ENCODE assay signal across 8 cellular contexts in the genomic region with DNA sequence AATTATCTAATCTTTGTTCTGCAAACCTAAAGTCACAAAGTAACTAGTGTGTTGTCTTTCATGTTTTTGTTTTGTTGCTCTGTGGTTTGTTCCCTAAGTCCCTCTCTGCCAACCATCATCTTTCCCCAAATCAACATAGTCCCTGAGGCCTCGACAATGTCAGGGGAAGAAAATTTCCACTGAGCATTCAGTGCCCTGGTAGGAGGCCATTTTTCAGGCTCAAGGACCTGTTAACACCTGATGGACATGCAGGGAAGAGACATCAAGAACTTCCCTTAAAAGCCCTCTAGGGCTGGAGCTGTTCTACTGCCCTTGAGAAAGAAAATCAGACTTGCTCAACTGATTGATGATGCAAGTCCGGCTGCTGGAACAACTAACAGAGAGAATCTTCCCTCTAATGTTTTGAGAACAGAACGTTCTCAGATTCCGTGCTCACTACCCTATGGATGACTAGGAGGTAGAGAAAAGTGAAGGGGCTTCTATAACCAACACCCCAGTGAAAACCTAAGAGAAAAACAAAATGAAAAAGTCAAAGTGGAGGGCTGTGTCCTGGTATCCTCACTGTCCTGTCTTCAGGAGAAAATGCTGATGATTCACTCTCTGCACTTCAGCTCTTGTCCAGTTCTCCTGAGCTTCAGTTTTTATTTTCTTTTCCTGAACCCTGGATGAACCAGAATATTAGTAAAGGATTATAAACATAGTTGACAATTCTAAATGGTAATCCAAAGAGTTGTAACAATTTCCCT.
DNase-seq lines count a peak whose midpoint lies in the region; ATAC-seq, FAIRE-seq and TF ChIP-seq lines count a peak whose summit lies in the region.

No MANE protein-coding gene starts in this region.

- H3K27me3 ChIP-seq in bronchial epithelial cell (ENCODE audit: control insufficient read depth, insufficient read depth, low read length) (no peaks in the 10 kb centered on the region), mesenchymal stem cell (ENCODE audit: control insufficient read depth in 1 of 2, insufficient read depth in 1 of 2, low read length in 2 of 2) (no peaks in the 10 kb centered on the region), upper lobe of left lung (no peaks in the 10 kb centered on the region)

- POLR2A ChIA-PET in activated CD8-positive, alpha-beta T cell treated with anti-CD3 and anti-CD28 coated beads for 36 hours (lab: Charles Lee), result interaction anchor here (1.0 to 1.2 kb wide), 2 partner anchors 22 to 33 kb away, joined by 3 read pairs; no protein-coding TSS in a partner anchor
- POLR2A ChIA-PET in activated CD8-positive, alpha-beta T cell treated with anti-CD3 and anti-CD28 coated beads, Interleukin-2, amount 10 ng/mL, durations not matched to agents 7 days and 5 days (lab: Charles Lee), result no interaction called here

- no peak overlapping the region for H2AK5ac ChIP-seq in mesenchymal stem cell (ENCODE audit: low read length, severe bottlenecking)

- H2BK120ac ChIP-seq in mesenchymal stem cell (ENCODE audit: low read depth, low read length), result no peak overlapping the region

- TF ChIP-seq POLR2A in upper lobe of left lung (IDR thresholded peaks at IDR 0.05), result peak in 2 of 4 donors; percentile 7 to 28

- no peaks in the 10 kb centered on the region for H3K36me3 ChIP-seq in bronchial epithelial cell (ENCODE audit: control insufficient read depth, insufficient read depth, low read length)
- peaks cover 0 to 5% of the 10 kb centered on the region in 2 experiments for H3K36me3 ChIP-seq in mesenchymal stem cell (ENCODE audit: control insufficient read depth in 1 of 2, insufficient read depth in 2 of 2, low read depth in 1 of 2, low read length in 2 of 2)
- H3K36me3 ChIP-seq in upper lobe of left lung, result no peaks in the 10 kb centered on the region

- peak overlapping the region; percentile 83 for H3K27ac Mint-ChIP-seq in activated CD8-positive, alpha-beta T cell treated with anti-CD3 and anti-CD28 coated beads for 36 hours
- no peak overlapping the region for H3K27ac Mint-ChIP-seq in activated CD8-positive, alpha-beta T cell treated with anti-CD3 and anti-CD28 coated beads, Interleukin-2, amount 10 ng/mL, durations not matched to agents 7 days and 5 days

- WGBS in mesenchymal stem cell, result 38% methylated on average over 1 of the region's 4 CpGs
- WGBS in upper lobe of left lung, 2 donors, result 48 to 58% methylated on average over 4 of the region's 4 CpGs

- peaks cover 37% of the 10 kb centered on the region for H3K36me3 Mint-ChIP-seq in activated CD8-positive, alpha-beta T cell treated with anti-CD3 and anti-CD28 coated beads for 36 hours (ENCODE audit: low read depth)
- H3K36me3 Mint-ChIP-seq in activated CD8-positive, alpha-beta T cell treated with anti-CD3 and anti-CD28 coated beads, Interleukin-2, amount 10 ng/mL, durations not matched to agents 7 days and 5 days (ENCODE audit: low read depth), result peaks cover 2% of the 10 kb centered on the region

- no peak overlapping the region for H3K4me3 ChIP-seq in bronchial epithelial cell (ENCODE audit: low read depth, low read length)
- peak overlapping the region in 1 of 2 experiments; percentile 57 for H3K4me3 ChIP-seq in mesenchymal stem cell (ENCODE audit: insufficient read depth in 1 of 2, low read depth in 1 of 2, low read length in 2 of 2)
- no peak overlapping the region for H3K4me3 ChIP-seq in upper lobe of left lung

- H3K14ac ChIP-seq in mesenchymal stem cell (ENCODE audit: low read length in 2 of 2), result no peak overlapping the region

- H3K27ac ChIP-seq in mesenchymal stem cell (ENCODE audit: low read length, poor library complexity, severe bottlenecking), result peak overlapping the region; percentile 26
- peak overlapping the region; percentile 40 to 81 (median 75) for H3K27ac ChIP-seq in upper lobe of left lung

- no peak for DNase-seq in activated CD8-positive, alpha-beta T cell treated with anti-CD3 and anti-CD28 coated beads for 36 hours
- DNase-seq in activated CD8-positive, alpha-beta T cell treated with anti-CD3 and anti-CD28 coated beads, Interleukin-2, amount 10 ng/mL, durations not matched to agents 7 days and 5 days, result no peak
- DNase-seq in bronchial epithelial cell (ENCODE audit: low read depth) (no peak), mesenchymal stem cell (peak; percentile 90), upper lobe of left lung (peak in 1 of 2 donors; percentile 78), anterior cingulate cortex (lab: John Stamatoyannopoulos, UW) (no peak), cerebellar nuclear complex (lab: John Stamatoyannopoulos, UW) (no peak)

- no peak overlapping the region for H3K23ac ChIP-seq in mesenchymal stem cell (ENCODE audit: low read length in 2 of 2)

- H3K9me3 ChIP-seq in mesenchymal stem cell (ENCODE audit: control insufficient read depth, low read length) (no peaks in the 10 kb centered on the region), upper lobe of left lung (no peaks in the 10 kb centered on the region)

- H4K91ac ChIP-seq in mesenchymal stem cell (ENCODE audit: low read length), result no peak overlapping the region

- peaks cover 4% of the 10 kb centered on the region for H3K9me3 Mint-ChIP-seq in activated CD8-positive, alpha-beta T cell treated with anti-CD3 and anti-CD28 coated beads for 36 hours
- no peaks in the 10 kb centered on the region for H3K9me3 Mint-ChIP-seq in activated CD8-positive, alpha-beta T cell treated with anti-CD3 and anti-CD28 coated beads, Interleukin-2, amount 10 ng/mL, durations not matched to agents 7 days and 5 days (ENCODE audit: insufficient read depth)

- H2BK12ac ChIP-seq in mesenchymal stem cell (ENCODE audit: low read length in 2 of 2), result peak overlapping the region; percentile 11 to 15

- peak overlapping the region; percentile 28 to 37 for H3K18ac ChIP-seq in mesenchymal stem cell (ENCODE audit: low read depth in 1 of 2, low read length in 2 of 2)

- ATAC-seq in activated CD8-positive, alpha-beta T cell treated with anti-CD3 and anti-CD28 coated beads for 36 hours, result peak; percentile 31
- ATAC-seq in activated CD8-positive, alpha-beta T cell treated with anti-CD3 and anti-CD28 coated beads, Interleukin-2, amount 10 ng/mL, durations not matched to agents 7 days and 5 days, result no peak
- ATAC-seq in upper lobe of left lung (ENCODE audit: low FRiP score in 2 of 2) (peak; percentile 83 to 89), GM18511 (IDR thresholded peaks at IDR 0.05; ENCODE audit: unreplicated experiment) (no peak)

- no peak for TF ChIP-seq CTCF in activated CD8-positive, alpha-beta T cell treated with anti-CD3 and anti-CD28 coated beads for 36 hours (IDR thresholded peaks at IDR 0.05)
- TF ChIP-seq CTCF in bronchial epithelial cell (IDR thresholded peaks at IDR 0.05; ENCODE audit: insufficient read depth, low read length, severe bottlenecking) (no peak), upper lobe of left lung (IDR thresholded peaks at IDR 0.05) (peak in 5 of 6 experiments; percentile 14 to 46 (median 33))

- H3K27me3 Mint-ChIP-seq in activated CD8-positive, alpha-beta T cell treated with anti-CD3 and anti-CD28 coated beads for 36 hours, result no peaks in the 10 kb centered on the region
- no peaks in the 10 kb centered on the region for H3K27me3 Mint-ChIP-seq in activated CD8-positive, alpha-beta T cell treated with anti-CD3 and anti-CD28 coated beads, Interleukin-2, amount 10 ng/mL, durations not matched to agents 7 days and 5 days (ENCODE audit: low read depth)

- H3K4ac ChIP-seq in mesenchymal stem cell (ENCODE audit: low read depth in 1 of 2, low read length in 2 of 2), result peak overlapping the region in 1 of 2 experiments; percentile 49

- H3K4me2 ChIP-seq in mesenchymal stem cell (ENCODE audit: low read length, poor library complexity, severe bottlenecking), result peak overlapping the region; percentile 8

- H3K4me3 Mint-ChIP-seq in activated CD8-positive, alpha-beta T cell treated with anti-CD3 and anti-CD28 coated beads for 36 hours, result peak overlapping the region; percentile 33
- no peak overlapping the region for H3K4me3 Mint-ChIP-seq in activated CD8-positive, alpha-beta T cell treated with anti-CD3 and anti-CD28 coated beads, Interleukin-2, amount 10 ng/mL, durations not matched to agents 7 days and 5 days

- peak in 2 of 4 donors; percentile 83 to 84 for TF ChIP-seq EP300 in upper lobe of left lung (IDR thresholded peaks at IDR 0.05)

- H3K4me1 ChIP-seq in mesenchymal stem cell (ENCODE audit: control insufficient read depth, insufficient read depth, low read depth, low read length) (peaks cover 3% of the 10 kb centered on the region), upper lobe of left lung (peaks cover 27 to 36% (median 33%) of the 10 kb centered on the region in 4 donors)

- no peak overlapping the region for H2BK15ac ChIP-seq in mesenchymal stem cell (ENCODE audit: low read depth, poor library complexity, severe bottlenecking)

- FAIRE-seq in bronchial epithelial cell (lab: Jason Lieb, UNC), result peak; percentile 23

- H3K9ac ChIP-seq in mesenchymal stem cell (ENCODE audit: low read length), result peak overlapping the region; percentile 79

- H2AFZ ChIP-seq in mesenchymal stem cell (ENCODE audit: low read depth, low read length), result no peak overlapping the region

- H3K79me1 ChIP-seq in mesenchymal stem cell (replicated peaks; ENCODE audit: low read length, poor library complexity, severe bottlenecking), result peaks cover 32% of the 10 kb centered on the region

- H2BK5ac ChIP-seq in mesenchymal stem cell (ENCODE audit: low read depth, low read length, poor library complexity, severe bottlenecking), result no peak overlapping the region

- peaks cover 81% of the 10 kb centered on the region for H3K4me1 Mint-ChIP-seq in activated CD8-positive, alpha-beta T cell treated with anti-CD3 and anti-CD28 coated beads for 36 hours (ENCODE audit: low read depth)
- H3K4me1 Mint-ChIP-seq in activated CD8-positive, alpha-beta T cell treated with anti-CD3 and anti-CD28 coated beads, Interleukin-2, amount 10 ng/mL, durations not matched to agents 7 days and 5 days (ENCODE audit: low read depth), result peaks cover 41% of the 10 kb centered on the region

- H4K8ac ChIP-seq in mesenchymal stem cell (ENCODE audit: low read length), result peak overlapping the region; percentile 36

- CTCF ChIA-PET in activated CD8-positive, alpha-beta T cell treated with anti-CD3 and anti-CD28 coated beads for 36 hours (lab: Charles Lee), result interaction anchor here (1.1 to 3.5 kb wide), 3 partner anchors 14 to 21 kb away, joined by 4 to 14 read pairs (median 4); no protein-coding TSS in a partner anchor
- CTCF ChIA-PET in activated CD8-positive, alpha-beta T cell treated with anti-CD3 and anti-CD28 coated beads, Interleukin-2, amount 10 ng/mL, durations not matched to agents 7 days and 5 days (lab: Charles Lee), result no interaction called here

- intact Hi-C loops in activated CD8-positive, alpha-beta T cell treated with anti-CD3 and anti-CD28 coated beads for 36 hours (cut with micrococcal nuclease), result no loop called here

Comparison
In these comparisons a context has a peak if more than half of its experiments do, and no peak if none do; other contexts are left out.
1. ATAC-seq: peak in activated CD8-positive, alpha-beta T cell treated with anti-CD3 and anti-CD28 coated beads for 36 hours (single experiment) and upper lobe of left lung (2 of 2); none in activated CD8-positive, alpha-beta T cell treated with anti-CD3 and anti-CD28 coated beads, Interleukin-2, amount 10 ng/mL, durations not matched to agents 7 days and 5 days (single experiment) and GM18511 (single experiment).
2. CTCF ChIP-seq: peak in upper lobe of left lung (5 of 6); none in activated CD8-positive, alpha-beta T cell treated with anti-CD3 and anti-CD28 coated beads for 36 hours (single experiment) and bronchial epithelial cell (single experiment).